ENCODE assay signal across 8 cellular contexts in the genomic region with DNA sequence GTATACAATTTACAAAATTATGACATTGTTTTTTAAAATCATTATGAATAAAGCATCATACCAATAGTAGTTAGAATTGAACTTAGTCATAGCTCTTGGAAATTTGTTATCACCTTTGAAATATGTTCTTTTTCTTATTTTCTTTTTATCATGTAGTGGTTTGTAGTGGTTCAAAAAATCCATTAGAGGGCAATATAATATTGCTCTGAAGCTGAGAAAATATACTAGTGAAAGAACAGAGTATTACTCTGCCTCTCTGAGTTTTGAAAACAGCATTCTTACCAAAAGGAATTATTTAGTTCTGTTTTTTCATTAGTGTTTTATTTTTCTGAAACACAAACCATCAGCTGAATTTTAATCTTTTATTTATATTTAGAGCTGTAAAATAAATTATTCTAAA.
DNase-seq lines count a peak whose midpoint lies in the region; ATAC-seq and TF ChIP-seq lines count a peak whose summit lies in the region.

No MANE protein-coding gene starts in this region.

- TF ChIP-seq CTCF in epithelial cell of proximal tubule (conservative IDR thresholded peaks at IDR 0.05; ENCODE audit: low read depth, low read length) (peak; percentile 49), thoracic aorta (IDR thresholded peaks at IDR 0.05) (peak; percentile 29), vagina (IDR thresholded peaks at IDR 0.05) (no peak), omental fat pad (IDR thresholded peaks at IDR 0.05) (no peak)

- no peak for TF ChIP-seq POLR2A in vagina (IDR thresholded peaks at IDR 0.05)

- H3K27ac ChIP-seq in thoracic aorta (no peak overlapping the region), vagina (no peak overlapping the region)

- intact Hi-C loops in vagina (cut with DNase I) = no loop called here
- intact Hi-C loops in posterior vena cava (cut with DNase I) = no loop called here

- DNase-seq in SKM-1 treated with dmso at 0.1 percent for 144 hours (lab: John Stamatoyannopoulos, UW; ENCODE audit: unreplicated experiment) = peak; percentile 2
- no peak for DNase-seq in SKM-1 (lab: John Stamatoyannopoulos, UW; ENCODE audit: unreplicated experiment)
- DNase-seq in NCI-H460 (ENCODE audit: extremely low read depth, low read depth) = peak; percentile 15
- DNase-seq in epithelial cell of proximal tubule (ENCODE audit: low read depth) = no peak
- no peak for DNase-seq in thoracic aorta (ENCODE audit: low spot score)
- DNase-seq in vagina (ENCODE audit: extremely low spot score in 2 of 2) = no peak
- DNase-seq in posterior vena cava (ENCODE audit: low spot score) = no peak
- DNase-seq in omental fat pad (ENCODE audit: low spot score) = no peak

- H3K27me3 ChIP-seq in thoracic aorta (replicated peaks; ENCODE audit: insufficient read depth) (no peaks in the 10 kb centered on the region), vagina (no peaks in the 10 kb centered on the region)

- no peak overlapping the region for H3K4me3 ChIP-seq in epithelial cell of proximal tubule (ENCODE audit: low read depth, low read length)
- H3K4me3 ChIP-seq in thoracic aorta = no peak overlapping the region
- no peak overlapping the region for H3K4me3 ChIP-seq in vagina

- no peak for ATAC-seq in thoracic aorta (ENCODE audit: insufficient number of reproducible peaks, low FRiP score, low read depth)
- ATAC-seq in omental fat pad (ENCODE audit: low FRiP score) = no peak

- no peaks in the 10 kb centered on the region for H3K9me3 ChIP-seq in thoracic aorta
- H3K9me3 ChIP-seq in vagina = no peaks in the 10 kb centered on the region

- H3K4me1 ChIP-seq in thoracic aorta (ENCODE audit: control insufficient read depth in 1 of 2, low read depth in 2 of 2) (peaks cover 0 to 23% of the 10 kb centered on the region in 2 donors), vagina (no peaks in the 10 kb centered on the region)

- H3K36me3 ChIP-seq in thoracic aorta (no peaks in the 10 kb centered on the region), vagina (no peaks in the 10 kb centered on the region)

Comparison
In these comparisons a context has a peak if more than half of its experiments do, and no peak if none do; other contexts are left out.
1. DNase-seq: peak in SKM-1 treated with dmso at 0.1 percent for 144 hours (single experiment) and NCI-H460 (single experiment); none in SKM-1 (single experiment), epithelial cell of proximal tubule (single experiment), thoracic aorta (single experiment), vagina (0 of 2), posterior vena cava (single experiment) and omental fat pad (single experiment).
2. CTCF ChIP-seq: peak in epithelial cell of proximal tubule (single experiment) and thoracic aorta (single experiment); none in vagina (0 of 3) and omental fat pad (0 of 3).